21 cellular contexts compared by ENCODE assay signal in genomic region chr7:613442-614140, GRCh38.
A peak's percentile ranks its signal among the peaks of the same experiment; 100 is the strongest.
DNase-seq lines count a peak whose midpoint lies in the region; ATAC-seq, FAIRE-seq and TF ChIP-seq lines count a peak whose summit lies in the region.
"Had no signal": no experiment of that assay in that cellular context is flagged by ENCODE, and none has a peak within 500 bp of the region (broad histone marks: within the 10 kb centered on the region; RNA-seq: fewer than 3 reads in every experiment).

No MANE protein-coding gene starts in this region.

- FAIRE-seq in K562 (lab: Jason Lieb, UNC) (no peak), kidney (lab: Jason Lieb, UNC) (no peak)
- FAIRE-seq: urothelium cell line had no signal

- no peak overlapping the region for H3K27ac Mint-ChIP-seq in natural killer cell treated with Interleukin-12 subunit alpha and Interleukin-12 subunit beta and Interleukin-15 and Interleukin-18, amount 100 ng/mL, for 72 hours
- H3K27ac Mint-ChIP-seq in natural killer cell, result no peak overlapping the region
- H3K27ac Mint-ChIP-seq in nephron progenitor cell, result no peak overlapping the region
- H3K27ac Mint-ChIP-seq: T-helper 1 cell treated with Interleukin-12 subunit alpha and Interleukin-12 subunit beta and Interleukin-4 antibody, amounts not matched to agents 30 μg/mL and 1 μg/mL, for 36 hours had no signal

- no peak for TF ChIP-seq RAD21 in K562 (CRISPR knock-in tag; conservative IDR thresholded peaks at IDR 0.05 in 1 of 2, IDR thresholded peaks at IDR 0.05 in 1 of 2)

- H3K36me3 ChIP-seq in K562 (ENCODE audit: control insufficient read depth, insufficient read depth, low read length), result no peaks in the 10 kb centered on the region; the same call in 2 of the 3 replicates
- H3K36me3 ChIP-seq in kidney (ENCODE audit: control insufficient read depth in 1 of 2, insufficient read depth in 2 of 2, low read length in 2 of 2), result no peaks in the 10 kb centered on the region
- H3K36me3 ChIP-seq in aorta (ENCODE audit: control insufficient read depth in 1 of 2, insufficient read depth in 2 of 2, low read length in 1 of 2), result no peaks in the 10 kb centered on the region
- no peaks in the 10 kb centered on the region for H3K36me3 ChIP-seq in body of pancreas (replicated peaks in 1 of 2; ENCODE audit: insufficient read depth in 1 of 2, low read depth in 2 of 2)
- H3K36me3 ChIP-seq: stomach, WERI-Rb-1 had no signal

- POLR2A ChIA-PET in K562 (lab: Yijun Ruan, JAX), result interaction anchor here (0.6 kb wide), 1 partner anchor 34 kb away, joined by 3 read pairs; no protein-coding TSS in a partner anchor

- H3K27me3 ChIP-seq in K562 (ENCODE audit: control insufficient read depth in 2 of 2, insufficient read depth in 2 of 2, low read length in 2 of 2) (no peaks in the 10 kb centered on the region), aorta (ENCODE audit: control insufficient read depth in 1 of 2, insufficient read depth in 2 of 2, low read length in 1 of 2) (no peaks in the 10 kb centered on the region), body of pancreas (no peaks in the 10 kb centered on the region)
- H3K27me3 ChIP-seq: hepatocyte, stomach had no signal

- WGBS in K562 (ENCODE audit: insufficient coverage, low coverage, missing lambda C conversion rate), result 88% methylated on average over 35 of the region's 38 CpGs
- WGBS in aorta, 2 donors, result 95 to 97% methylated on average over 38 of the region's 38 CpGs
- WGBS in body of pancreas, 2 donors, result 91 to 94% methylated on average over 20 to 37 of the region's 38 CpGs

- H3K9me3 ChIP-seq in K562 (replicated peaks; ENCODE audit: control insufficient read depth, insufficient read depth, low read depth, low read length) (no peaks in the 10 kb centered on the region), kidney (ENCODE audit: control insufficient read depth in 1 of 2, low read length in 2 of 2) (no peaks in the 10 kb centered on the region), aorta (ENCODE audit: control insufficient read depth, low read length) (no peaks in the 10 kb centered on the region), body of pancreas (no peaks in the 10 kb centered on the region)
- H3K9me3 ChIP-seq: stomach had no signal

- CTCF ChIA-PET in K562 (lab: Yijun Ruan, JAX; ENCODE audit: low intra/inter-chr PET ratio), result no interaction called here

- H3K79me2 ChIP-seq in K562 (ENCODE audit: control insufficient read depth, insufficient read depth, low read length), result peaks cover 5% of the 10 kb centered on the region; the same call in 1 of the 3 replicates
- H3K79me2 ChIP-seq: hepatocyte had no signal

- H3K4me2 ChIP-seq in K562 (ENCODE audit: insufficient read depth, low read length), result no peak overlapping the region
- H3K4me2 ChIP-seq: hepatocyte had no signal

- no peak for ATAC-seq in natural killer cell treated with Interleukin-12 subunit alpha and Interleukin-12 subunit beta and Interleukin-15 and Interleukin-18, amount 100 ng/mL, for 72 hours
- ATAC-seq in natural killer cell (no peak), K562 (no peak), aorta (ENCODE audit: low FRiP score) (no peak), GM21737 (IDR thresholded peaks at IDR 0.05; ENCODE audit: unreplicated experiment) (no peak), body of pancreas (no peak)
- ATAC-seq: effector memory CD8-positive, alpha-beta T cell had no signal

- H3K4me3 Mint-ChIP-seq in natural killer cell treated with Interleukin-12 subunit alpha and Interleukin-12 subunit beta and Interleukin-15 and Interleukin-18, amount 100 ng/mL, for 72 hours, result no peak overlapping the region
- H3K4me3 Mint-ChIP-seq in natural killer cell (no peak overlapping the region), nephron progenitor cell (no peak overlapping the region)
- H3K4me3 Mint-ChIP-seq: T-helper 1 cell treated with Interleukin-12 subunit alpha and Interleukin-12 subunit beta and Interleukin-4 antibody, amounts not matched to agents 30 μg/mL and 1 μg/mL, for 36 hours had no signal

- peaks cover 31 to 48% of the 10 kb centered on the region in 2 donors for H3K4me1 Mint-ChIP-seq in natural killer cell treated with Interleukin-12 subunit alpha and Interleukin-12 subunit beta and Interleukin-15 and Interleukin-18, amount 100 ng/mL, for 72 hours (ENCODE audit: low read depth in 2 of 2)
- H3K4me1 Mint-ChIP-seq in natural killer cell (peaks cover 24 to 55% of the 10 kb centered on the region in 2 donors), nephron progenitor cell (peaks cover 42% of the 10 kb centered on the region)

- H3K4me3 ChIP-seq in K562 (no peak overlapping the region), kidney (ENCODE audit: low read length in 2 of 2) (no peak overlapping the region), aorta (ENCODE audit: low read length in 2 of 2) (no peak overlapping the region), body of pancreas (no peak overlapping the region)
- H3K4me3 ChIP-seq: hepatocyte, stomach had no signal

- H3K9ac ChIP-seq in K562 (ENCODE audit: insufficient read depth in 1 of 2, low read depth in 2 of 2, low read length in 2 of 2) (peak overlapping the region in 1 of 2 experiments; percentile 32; a peak in 2 of 4 replicates), kidney (ENCODE audit: low read length in 2 of 2) (no peak overlapping the region)

- H3K36me3 Mint-ChIP-seq in natural killer cell treated with Interleukin-12 subunit alpha and Interleukin-12 subunit beta and Interleukin-15 and Interleukin-18, amount 100 ng/mL, for 72 hours, result no peaks in the 10 kb centered on the region
- no peaks in the 10 kb centered on the region for H3K36me3 Mint-ChIP-seq in natural killer cell
- peaks cover 14% of the 10 kb centered on the region for H3K36me3 Mint-ChIP-seq in nephron progenitor cell (ENCODE audit: low read depth)

- no peak overlapping the region for H3K27ac ChIP-seq in K562 (ENCODE audit: extremely low read depth, low read depth, low read length)
- no peak overlapping the region for H3K27ac ChIP-seq in kidney (ENCODE audit: low read depth in 2 of 2, low read length in 2 of 2)
- H3K27ac ChIP-seq in aorta (ENCODE audit: low read depth in 1 of 2, low read length in 2 of 2), result no peak overlapping the region
- no peak overlapping the region for H3K27ac ChIP-seq in body of pancreas
- H3K27ac ChIP-seq: hepatocyte, stomach, WERI-Rb-1 had no signal

- BruUV-seq in K562 (replicated peaks; lab: Mats Ljungman, UMichigan), result no TSS peak

- TF ChIP-seq POLR2A in K562 (conservative IDR thresholded peaks at IDR 0.05) (no peak), body of pancreas (IDR thresholded peaks at IDR 0.05) (no peak)

- peak; percentile 44 for DNase-seq in natural killer cell treated with Interleukin-12 subunit alpha and Interleukin-12 subunit beta and Interleukin-15 and Interleukin-18, amount 100 ng/mL, for 72 hours (ENCODE audit: low spot score)
- DNase-seq in natural killer cell (no peak), K562 (ENCODE audit: extremely low read depth in 1 of 4, low spot score in 3 of 4) (no peak), kidney (peak; percentile 66), aorta (peak; percentile 35 to 74), body of pancreas (no peak), nephron progenitor cell (no peak)
- DNase-seq: COR-L47; effector memory CD8-positive, alpha-beta T cell; HCEC 1CT; KBM-7; NCI-H1048; NCI-H526; nucleus accumbens; SIG-M5; stomach; WERI-Rb-1 had no signal

- in situ Hi-C loops in K562 (cut with MboI), result no loop called here

- no peak overlapping the region for H2AFZ ChIP-seq in K562 (ENCODE audit: low read depth, low read length)
- H2AFZ ChIP-seq: hepatocyte had no signal

- peaks cover 11% of the 10 kb centered on the region for H3K9me3 Mint-ChIP-seq in natural killer cell treated with Interleukin-12 subunit alpha and Interleukin-12 subunit beta and Interleukin-15 and Interleukin-18, amount 100 ng/mL, for 72 hours
- H3K9me3 Mint-ChIP-seq in natural killer cell, result peaks cover 0 to 7% of the 10 kb centered on the region in 2 donors
- H3K9me3 Mint-ChIP-seq in nephron progenitor cell, result peaks cover 5% of the 10 kb centered on the region

- no peaks in the 10 kb centered on the region for H4K20me1 ChIP-seq in K562 (replicated peaks; ENCODE audit: control insufficient read depth, insufficient read depth, low read length)

- TF ChIP-seq CTCF in natural killer cell (IDR thresholded peaks at IDR 0.05) (no peak), K562 (IDR thresholded peaks at IDR 0.05 in 2 of 3, conservative IDR thresholded peaks at IDR 0.05 in 1 of 3; ENCODE audit: insufficient read depth in 2 of 3, low read depth in 1 of 3, low read length in 3 of 3) (no peak), kidney (IDR thresholded peaks at IDR 0.05; ENCODE audit: borderline replicate concordance, extremely low read depth, insufficient read depth) (no peak), body of pancreas (IDR thresholded peaks at IDR 0.05) (no peak), nephron progenitor cell (IDR thresholded peaks at IDR 0.05) (no peak)

- no peaks in the 10 kb centered on the region for H3K27me3 Mint-ChIP-seq in natural killer cell treated with Interleukin-12 subunit alpha and Interleukin-12 subunit beta and Interleukin-15 and Interleukin-18, amount 100 ng/mL, for 72 hours
- H3K27me3 Mint-ChIP-seq in natural killer cell (ENCODE audit: low read depth in 2 of 2) (peaks cover 0 to 5% of the 10 kb centered on the region in 2 donors), nephron progenitor cell (ENCODE audit: low read depth, poor library complexity) (peaks cover 8% of the 10 kb centered on the region)
- H3K27me3 Mint-ChIP-seq: effector memory CD8-positive, alpha-beta T cell had no signal

- TF ChIP-seq EP300 in K562 (IDR thresholded peaks at IDR 0.05; ENCODE audit: low read length), result no peak

- intact Hi-C loops in natural killer cell (cut with micrococcal nuclease), result no loop called here
- intact Hi-C loops in K562 (cut with micrococcal nuclease), result no loop called here
- intact Hi-C loops in kidney (cut with DNase I), result no loop called here
- intact Hi-C loops in aorta (cut with DNase I), result no loop called here
- intact Hi-C loops in body of pancreas (cut with DNase I), result no loop called here

- H3K4me1 ChIP-seq in K562 (replicated peaks in 1 of 2; ENCODE audit: control insufficient read depth in 2 of 2, insufficient read depth in 2 of 2, low read length in 2 of 2), result peaks cover 20 to 55% of the 10 kb centered on the region in 2 experiments; a peak in 4 of 5 replicates
- H3K4me1 ChIP-seq in kidney (ENCODE audit: control insufficient read depth in 1 of 2, insufficient read depth in 1 of 2, low read depth in 1 of 2, low read length in 2 of 2), result peaks cover 0 to 9% of the 10 kb centered on the region in 2 donors
- H3K4me1 ChIP-seq in aorta (ENCODE audit: control insufficient read depth in 1 of 2, insufficient read depth in 2 of 2, low read length in 2 of 2), result no peaks in the 10 kb centered on the region
- no peaks in the 10 kb centered on the region for H3K4me1 ChIP-seq in body of pancreas

- peaks cover 6% of the 10 kb centered on the region for H3K9me1 ChIP-seq in K562 (ENCODE audit: control insufficient read depth, insufficient read depth, low read length)

TF ChIP-seq in K562, 482 proteins besides CTCF, POLR2A, EP300 and RAD21:
- TF ChIP-seq ZFP30 (CRISPR knock-in tag; IDR thresholded peaks at IDR 0.05; ENCODE audit: borderline replicate concordance) (no peak), POLR2G (IDR thresholded peaks at IDR 0.05; ENCODE audit: low read depth, low read length) (peak; percentile 33; the same call in 1 of the 2 replicates)

Comparison
In these comparisons a context has a peak if more than half of its experiments do, and no peak if none do; other contexts are left out.
1. DNase-seq: peak in natural killer cell treated with Interleukin-12 subunit alpha and Interleukin-12 subunit beta and Interleukin-15 and Interleukin-18, amount 100 ng/mL, for 72 hours (single experiment), kidney (single experiment) and aorta (2 of 2); none in natural killer cell (single experiment), K562 (0 of 4), body of pancreas (0 of 4) and nephron progenitor cell (single experiment).